In genomic region chr1:102837551-102837950, GRCh38 we compare ENCODE assay signal across 1 cellular context.
TF ChIP-seq lines count a peak whose summit lies in the region.

No MANE protein-coding gene starts in this region.

TF ChIP-seq in IMR-90, 13 proteins besides CTCF, POLR2A, EP300 and RAD21 (continued from another document):
- TF ChIP-seq USF2 (IDR thresholded peaks at IDR 0.05; ENCODE audit: low read depth, low read length) (no peak), CHD1 (IDR thresholded peaks at IDR 0.05; ENCODE audit: low read depth, low read length) (no peak), RCOR1 (IDR thresholded peaks at IDR 0.05; ENCODE audit: insufficient replicate concordance, low read length) (no peak), SMC3 (IDR thresholded peaks at IDR 0.05; ENCODE audit: low read depth, low read length) (no peak), MAZ (IDR thresholded peaks at IDR 0.05; ENCODE audit: borderline replicate concordance, low read depth, low read length) (no peak), FOS (IDR thresholded peaks at IDR 0.05; ENCODE audit: low read depth, low read length) (no peak), NFE2L2 (IDR thresholded peaks at IDR 0.05; ENCODE audit: low read depth, low read length) (no peak), BHLHE40 (IDR thresholded peaks at IDR 0.05; ENCODE audit: low read depth, low read length) (no peak)
